ENCODE assay signal across 9 cellular contexts in genomic region chr10:79147796-79148451, GRCh38.
DNase-seq lines count a peak whose midpoint lies in the region; ATAC-seq and TF ChIP-seq lines count a peak whose summit lies in the region.
"Had no signal": no experiment of that assay in that cellular context is flagged by ENCODE, and none has a peak within 500 bp of the region (broad histone marks: within the 10 kb centered on the region; RNA-seq: fewer than 3 reads in every experiment).

No MANE protein-coding gene starts in this region.

- no peak overlapping the region for H4K8ac ChIP-seq in H9 (replicated peaks; ENCODE audit: insufficient read length, low read depth, low read length)

- no peak overlapping the region for H3T11ph ChIP-seq in H9 (ENCODE audit: low read length)

- no peak overlapping the region for H3K18ac ChIP-seq in H9 (ENCODE audit: insufficient read length, low read depth, low read length)

- no peak overlapping the region for H3K4ac ChIP-seq in H9 (ENCODE audit: low read depth, low read length)

- H4K91ac ChIP-seq in H9 (ENCODE audit: insufficient read length, low read depth, low read length) = no peak overlapping the region

- no peaks in the 10 kb centered on the region for H3K27me3 ChIP-seq in H9 (ENCODE audit: insufficient read depth, low read length)

- H3K27me3 Mint-ChIP-seq in H9 (ENCODE audit: low read depth) = no peaks in the 10 kb centered on the region
- no peaks in the 10 kb centered on the region for H3K27me3 Mint-ChIP-seq in activated T-helper 17 cell treated with anti-CD3 and anti-CD28 coated beads, Interleukin-2, amount 50 U/mL, for 72 hours
- peaks cover 0 to 4% (median 1%) of the 10 kb centered on the region in 3 donors for H3K27me3 Mint-ChIP-seq in immature natural killer cell (ENCODE audit: low read depth in 3 of 3)

- no peak overlapping the region for H2BK20ac ChIP-seq in H9 (ENCODE audit: low read depth, low read length, poor library complexity, severe bottlenecking)

- H4K5ac ChIP-seq in H9 (ENCODE audit: insufficient read length, low read depth, low read length) = no peak overlapping the region

- H3K23ac ChIP-seq in H9 (ENCODE audit: insufficient read length, low read depth, low read length) = no peak overlapping the region

- H3K4me3 Mint-ChIP-seq in H9 = no peak overlapping the region; a peak in 1 of 5 replicates
- H3K4me3 Mint-ChIP-seq in activated T-helper 17 cell treated with anti-CD3 and anti-CD28 coated beads, Interleukin-2, amount 50 U/mL, for 72 hours = no peak overlapping the region
- peak overlapping the region in 4 of 5 donors; percentile 30 to 74 (median 64) for H3K4me3 Mint-ChIP-seq in immature natural killer cell
- H3K4me3 Mint-ChIP-seq in stimulated activated effector memory CD8-positive, alpha-beta T cell treated with anti-CD3 and anti-CD28 coated beads, Interleukin-12 subunit alpha, Interleukin-12 subunit beta, amount 100 ng/mL, for 72 hours = no peak overlapping the region

- no peaks in the 10 kb centered on the region for H3K9me3 ChIP-seq in H9 (ENCODE audit: control insufficient read depth, low read depth, low read length)

- no peaks in the 10 kb centered on the region for H3K79me2 ChIP-seq in H9 (ENCODE audit: insufficient read depth, low read length)

- no peaks in the 10 kb centered on the region for H3K23me2 ChIP-seq in H9 (ENCODE audit: insufficient read length, low read depth, low read length, poor library complexity, severe bottlenecking)

- H3K14ac ChIP-seq in H9 (ENCODE audit: insufficient read depth, low read length) = no peak overlapping the region

- H3K4me1 ChIP-seq in H9 (ENCODE audit: insufficient read depth, low read length) = peaks cover 9% of the 10 kb centered on the region; the same call in 1 of the 2 replicates

- H3K79me1 ChIP-seq in H9 (ENCODE audit: insufficient read depth, low read depth, low read length, poor library complexity, severe bottlenecking) = no peaks in the 10 kb centered on the region

- DNase-seq in H9 (no peak), immature natural killer cell (peak in 1 of 3 donors; percentile 29), NCI-H774 (lab: John Stamatoyannopoulos, UW) (no peak)
- no peak for DNase-seq in stimulated activated effector memory CD8-positive, alpha-beta T cell treated with anti-CD3 and anti-CD28 coated beads, Interleukin-12 subunit alpha, Interleukin-12 subunit beta, amount 100 ng/mL, for 72 hours (ENCODE audit: low spot score in 2 of 2)
- DNase-seq: GF-D8; stimulated activated CD4-positive, alpha-beta T cell treated with anti-CD3 and anti-CD28 coated beads, Interleukin-12 subunit alpha, Interleukin-12 subunit beta, amount 100 ng/mL, for 4 hours had no signal

- peaks cover 37 to 50% of the 10 kb centered on the region in 2 experiments for H3K4me1 Mint-ChIP-seq in H9
- H3K4me1 Mint-ChIP-seq in activated T-helper 17 cell treated with anti-CD3 and anti-CD28 coated beads, Interleukin-2, amount 50 U/mL, for 72 hours = peaks cover 23% of the 10 kb centered on the region
- peaks cover 76 to 87% of the 10 kb centered on the region in 2 donors for H3K4me1 Mint-ChIP-seq in immature natural killer cell
- peaks cover 41% of the 10 kb centered on the region for H3K4me1 Mint-ChIP-seq in stimulated activated effector memory CD8-positive, alpha-beta T cell treated with anti-CD3 and anti-CD28 coated beads, Interleukin-12 subunit alpha, Interleukin-12 subunit beta, amount 100 ng/mL, for 72 hours

- no peak for ATAC-seq in activated T-helper 17 cell treated with anti-CD3 and anti-CD28 coated beads, Interleukin-2, amount 50 U/mL, for 72 hours (replicated peaks)
- ATAC-seq in stimulated activated effector memory CD8-positive, alpha-beta T cell treated with anti-CD3 and anti-CD28 coated beads, Interleukin-12 subunit alpha, Interleukin-12 subunit beta, amount 100 ng/mL, for 72 hours = no peak
- ATAC-seq in HG02938 (IDR thresholded peaks at IDR 0.05; ENCODE audit: unreplicated experiment) (no peak), HG03342 (IDR thresholded peaks at IDR 0.05; ENCODE audit: unreplicated experiment) (no peak)

- H3K9ac ChIP-seq in H9 (ENCODE audit: extremely low read depth, insufficient read length, low read length) = no peak overlapping the region

- no peak overlapping the region for H3K27ac ChIP-seq in H9 (ENCODE audit: insufficient read length, low read depth, low read length)

- H2BK12ac ChIP-seq in H9 (ENCODE audit: insufficient read length, low read depth, low read length) = no peak overlapping the region

- H3K4me2 ChIP-seq in H9 (ENCODE audit: insufficient read depth, insufficient read length, low read length) = no peak overlapping the region

- H3K56ac ChIP-seq in H9 (ENCODE audit: insufficient read length, low read depth, low read length) = no peak overlapping the region

- TF ChIP-seq CTCF in H9 (conservative IDR thresholded peaks at IDR 0.05) = no peak

- no peak overlapping the region for H2BK5ac ChIP-seq in H9 (ENCODE audit: insufficient read length, low read length)

- WGBS in H9 (ENCODE audit: extremely low coverage, insufficient read length, low lambda C conversion rate) = no CpG with 5 or more reads among the region's 7 CpGs

- H3K27ac Mint-ChIP-seq in H9 (peak overlapping the region; percentile 9 to 71 (median 20); a peak in 3 of 7 replicates), immature natural killer cell (peak overlapping the region; percentile 63 to 90 (median 88))
- peak overlapping the region; percentile 73 for H3K27ac Mint-ChIP-seq in activated T-helper 17 cell treated with anti-CD3 and anti-CD28 coated beads, Interleukin-2, amount 50 U/mL, for 72 hours
- H3K27ac Mint-ChIP-seq in stimulated activated effector memory CD8-positive, alpha-beta T cell treated with anti-CD3 and anti-CD28 coated beads, Interleukin-12 subunit alpha, Interleukin-12 subunit beta, amount 100 ng/mL, for 72 hours = peak overlapping the region; percentile 14

- no peak overlapping the region for H2BK120ac ChIP-seq in H9 (ENCODE audit: low read depth, low read length, poor library complexity, severe bottlenecking)

- no peak overlapping the region for H2AFZ ChIP-seq in H9 (ENCODE audit: low read length)

- H3K36me3 Mint-ChIP-seq in H9 (ENCODE audit: insufficient read depth in 1 of 3, low read depth in 3 of 3) = peaks cover 0 to 2% (median 0%) of the 10 kb centered on the region in 3 experiments; a peak in 2 of 7 replicates
- H3K36me3 Mint-ChIP-seq in activated T-helper 17 cell treated with anti-CD3 and anti-CD28 coated beads, Interleukin-2, amount 50 U/mL, for 72 hours (ENCODE audit: low read depth) = no peaks in the 10 kb centered on the region
- no peaks in the 10 kb centered on the region for H3K36me3 Mint-ChIP-seq in immature natural killer cell
- peaks cover 4% of the 10 kb centered on the region for H3K36me3 Mint-ChIP-seq in stimulated activated effector memory CD8-positive, alpha-beta T cell treated with anti-CD3 and anti-CD28 coated beads, Interleukin-12 subunit alpha, Interleukin-12 subunit beta, amount 100 ng/mL, for 72 hours

- H2BK15ac ChIP-seq in H9 (ENCODE audit: low read depth, low read length) = no peak overlapping the region

- no peak overlapping the region for H2AK5ac ChIP-seq in H9 (ENCODE audit: insufficient read length, low read length)

- H3K9me3 Mint-ChIP-seq in H9 (no peaks in the 10 kb centered on the region), immature natural killer cell (no peaks in the 10 kb centered on the region)
- H3K9me3 Mint-ChIP-seq in activated T-helper 17 cell treated with anti-CD3 and anti-CD28 coated beads, Interleukin-2, amount 50 U/mL, for 72 hours = no peaks in the 10 kb centered on the region
- H3K9me3 Mint-ChIP-seq in stimulated activated effector memory CD8-positive, alpha-beta T cell treated with anti-CD3 and anti-CD28 coated beads, Interleukin-12 subunit alpha, Interleukin-12 subunit beta, amount 100 ng/mL, for 72 hours = no peaks in the 10 kb centered on the region

- H4K20me1 ChIP-seq in H9 (ENCODE audit: control insufficient read depth, insufficient read depth, insufficient read length) = no peaks in the 10 kb centered on the region

Comparison
In these comparisons a context has a peak if more than half of its experiments do, and no peak if none do; other contexts are left out.
1. H3K27ac Mint-ChIP-seq: peak in every context shown above with its lines; median percentile 88 in immature natural killer cell; 73 in activated T-helper 17 cell treated with anti-CD3 and anti-CD28 coated beads, Interleukin-2, amount 50 U/mL, for 72 hours; 20 in H9; 14 in stimulated activated effector memory CD8-positive, alpha-beta T cell treated with anti-CD3 and anti-CD28 coated beads, Interleukin-12 subunit alpha, Interleukin-12 subunit beta, amount 100 ng/mL, for 72 hours.
2. H3K4me3 Mint-ChIP-seq: peak in immature natural killer cell (4 of 5); none in H9 (0 of 2), activated T-helper 17 cell treated with anti-CD3 and anti-CD28 coated beads, Interleukin-2, amount 50 U/mL, for 72 hours (single experiment) and stimulated activated effector memory CD8-positive, alpha-beta T cell treated with anti-CD3 and anti-CD28 coated beads, Interleukin-12 subunit alpha, Interleukin-12 subunit beta, amount 100 ng/mL, for 72 hours (single experiment).